In genomic region chr2:226701052-226701451, GRCh38 we compare ENCODE assay signal across 11 cellular contexts.
DNase-seq lines count a peak whose midpoint lies in the region; TF ChIP-seq lines count a peak whose summit lies in the region.
"Had no signal": no experiment of that assay in that cellular context is flagged by ENCODE, and none has a peak within 500 bp of the region (broad histone marks: within the 10 kb centered on the region; RNA-seq: fewer than 3 reads in every experiment).

No MANE protein-coding gene starts in this region.

- no peak overlapping the region for H3K4me3 Mint-ChIP-seq in HFFc6
- no peak overlapping the region for H3K4me3 Mint-ChIP-seq in nephron progenitor cell
- H3K4me3 Mint-ChIP-seq: T-helper 2 cell treated with Interferon-gamma antibody and Interleukin-4, amounts not matched to agents 5 μg/mL and 100 μg/mL, for 36 hours had no signal

- TF ChIP-seq CTCF in HFFc6 (IDR thresholded peaks at IDR 0.05) (no peak), fibroblast of pulmonary artery (IDR thresholded peaks at IDR 0.05; ENCODE audit: low read length, missing control alignments) (no peak), nephron progenitor cell (IDR thresholded peaks at IDR 0.05) (no peak)

- peaks cover 31% of the 10 kb centered on the region for H3K4me1 Mint-ChIP-seq in HFFc6 (ENCODE audit: low read depth)
- peaks cover 11% of the 10 kb centered on the region for H3K4me1 Mint-ChIP-seq in nephron progenitor cell

- no peaks in the 10 kb centered on the region for H3K36me3 Mint-ChIP-seq in HFFc6 (ENCODE audit: low read depth)
- no peaks in the 10 kb centered on the region for H3K36me3 Mint-ChIP-seq in nephron progenitor cell (ENCODE audit: low read depth)

- H3K27me3 Mint-ChIP-seq in HFFc6 (ENCODE audit: insufficient read depth) (no peaks in the 10 kb centered on the region), nephron progenitor cell (ENCODE audit: low read depth, poor library complexity) (no peaks in the 10 kb centered on the region)

- H3K9me3 Mint-ChIP-seq in HFFc6 (no peaks in the 10 kb centered on the region), nephron progenitor cell (no peaks in the 10 kb centered on the region)
- H3K9me3 Mint-ChIP-seq: T-helper 2 cell treated with Interferon-gamma antibody and Interleukin-4, amounts not matched to agents 5 μg/mL and 100 μg/mL, for 36 hours had no signal

- H3K27ac Mint-ChIP-seq in HFFc6 (peak overlapping the region; percentile 58), nephron progenitor cell (no peak overlapping the region)
- H3K27ac Mint-ChIP-seq: T-helper 2 cell treated with Interferon-gamma antibody and Interleukin-4, amounts not matched to agents 5 μg/mL and 100 μg/mL, for 36 hours had no signal

- no peak overlapping the region for H3K4me3 ChIP-seq in fibroblast of pulmonary artery (replicated peaks; ENCODE audit: low read depth, low read length)
- H3K4me3 ChIP-seq: cardiac muscle cell, K562 had no signal

- DNase-seq in EL (peak; percentile 90), HFFc6 (peak; percentile 89), NCI-H1694 treated with DMSO at 0.1 percent for 48 hours (lab: John Stamatoyannopoulos, UW) (peak; percentile 35), fibroblast of pulmonary artery (ENCODE audit: low read depth) (peak; percentile 74), nucleus accumbens (lab: John Stamatoyannopoulos, UW) (no peak), islet precursor cell (no peak), nephron progenitor cell (no peak)
- no peak for DNase-seq in stimulated activated CD4-positive, alpha-beta T cell treated with anti-CD3 and anti-CD28 coated beads, Interleukin-15, amount 100 ng/mL, for 24 hours

Comparison
In these comparisons a context has a peak if more than half of its experiments do, and no peak if none do; other contexts are left out.
1. DNase-seq: peak in EL (single experiment), HFFc6 (single experiment), NCI-H1694 treated with DMSO at 0.1 percent for 48 hours (single experiment) and fibroblast of pulmonary artery (single experiment); none in nucleus accumbens (0 of 56), islet precursor cell (single experiment), nephron progenitor cell (single experiment) and stimulated activated CD4-positive, alpha-beta T cell treated with anti-CD3 and anti-CD28 coated beads, Interleukin-15, amount 100 ng/mL, for 24 hours (single experiment).